Comparison of ENCODE assay signal across 8 cellular contexts in genomic region chr3:42179110-42179725, GRCh38.
A peak's percentile ranks its signal among the peaks of the same experiment; 100 is the strongest.
DNase-seq lines count a peak whose midpoint lies in the region; ATAC-seq and TF ChIP-seq lines count a peak whose summit lies in the region.

No MANE protein-coding gene starts in this region.

- peaks cover 26% of the 10 kb centered on the region for H3K4me1 Mint-ChIP-seq in GM23338
- peaks cover 10% of the 10 kb centered on the region for H3K4me1 Mint-ChIP-seq in activated T-helper 2 cell treated with anti-CD3 and anti-CD28 coated beads, Interferon-gamma antibody, Interleukin-2, Interleukin-4, amounts not matched to agents 10 μg/mL and 5 μg/mL and 100 μg/mL, durations not matched to agents 14 hours and 24 hours and 36 hours (ENCODE audit: low read depth)

- no peak overlapping the region for H3K4me2 ChIP-seq in GM23338

- H3K27me3 ChIP-seq in GM23338 (ENCODE audit: insufficient read depth) = no peaks in the 10 kb centered on the region

- ATAC-seq in GM23338 (peak; percentile 85), HG02763 (IDR thresholded peaks at IDR 0.05; ENCODE audit: unreplicated experiment) (no peak)

- no peaks in the 10 kb centered on the region for H3K36me3 ChIP-seq in GM23338 (ENCODE audit: insufficient read depth)

- DNase-seq in GM23338 (ENCODE audit: low spot score) (peak; percentile 70), OCI-M1 (lab: John Stamatoyannopoulos, UW) (peak; percentile 48), epidermal melanocyte (ENCODE audit: insufficient read length, low spot score) (peak; percentile 57), mucosa of gallbladder (ENCODE audit: low spot score) (peak; percentile 66), DMS79 (lab: John Stamatoyannopoulos, UW) (no peak), mesenteric fat pad (ENCODE audit: low spot score) (no peak)
- no peak for DNase-seq in activated T-helper 2 cell treated with anti-CD3 and anti-CD28 coated beads, Interferon-gamma antibody, Interleukin-2, Interleukin-4, amounts not matched to agents 10 μg/mL and 5 μg/mL and 100 μg/mL, durations not matched to agents 14 hours and 24 hours and 36 hours (ENCODE audit: low spot score)

- H3F3A ChIP-seq in GM23338 (replicated peaks; ENCODE audit: low read depth) = no peaks in the 10 kb centered on the region

- peaks cover 34% of the 10 kb centered on the region for H3K79me2 ChIP-seq in GM23338 (replicated peaks; ENCODE audit: insufficient read depth)

- H3K27ac Mint-ChIP-seq in GM23338 = peak overlapping the region; percentile 94
- no peak overlapping the region for H3K27ac Mint-ChIP-seq in activated T-helper 2 cell treated with anti-CD3 and anti-CD28 coated beads, Interferon-gamma antibody, Interleukin-2, Interleukin-4, amounts not matched to agents 10 μg/mL and 5 μg/mL and 100 μg/mL, durations not matched to agents 14 hours and 24 hours and 36 hours

- H3K4me1 ChIP-seq in GM23338 (ENCODE audit: insufficient read depth) = peaks cover 19% of the 10 kb centered on the region

- intact Hi-C loops in activated T-helper 2 cell treated with anti-CD3 and anti-CD28 coated beads, Interferon-gamma antibody, Interleukin-2, Interleukin-4, amounts not matched to agents 10 μg/mL and 5 μg/mL and 100 μg/mL, durations not matched to agents 14 hours and 24 hours and 36 hours (cut with micrococcal nuclease) = loop anchor here (10.0 kb wide), 1 partner anchor 284 kb away; no protein-coding TSS in a partner anchor

- peaks cover 5% of the 10 kb centered on the region; the same call in 2 of the 3 replicates for H3K36me3 Mint-ChIP-seq in GM23338 (ENCODE audit: low read depth)
- peaks cover 6% of the 10 kb centered on the region for H3K36me3 Mint-ChIP-seq in activated T-helper 2 cell treated with anti-CD3 and anti-CD28 coated beads, Interferon-gamma antibody, Interleukin-2, Interleukin-4, amounts not matched to agents 10 μg/mL and 5 μg/mL and 100 μg/mL, durations not matched to agents 14 hours and 24 hours and 36 hours (ENCODE audit: low read depth)

- H3K4me3 ChIP-seq in GM23338 = no peak overlapping the region

- no peaks in the 10 kb centered on the region; the same call in 1 of the 2 replicates for H4K20me1 ChIP-seq in GM23338 (replicated peaks; ENCODE audit: insufficient read depth)

- H3K9me2 ChIP-seq in GM23338 (ENCODE audit: insufficient read depth) = no peaks in the 10 kb centered on the region

- no peaks in the 10 kb centered on the region for H3K9me3 Mint-ChIP-seq in GM23338
- H3K9me3 Mint-ChIP-seq in activated T-helper 2 cell treated with anti-CD3 and anti-CD28 coated beads, Interferon-gamma antibody, Interleukin-2, Interleukin-4, amounts not matched to agents 10 μg/mL and 5 μg/mL and 100 μg/mL, durations not matched to agents 14 hours and 24 hours and 36 hours = no peaks in the 10 kb centered on the region

- peaks cover 6% of the 10 kb centered on the region for H3K27me3 Mint-ChIP-seq in GM23338 (ENCODE audit: insufficient read depth, low read depth, poor library complexity)
- no peaks in the 10 kb centered on the region for H3K27me3 Mint-ChIP-seq in activated T-helper 2 cell treated with anti-CD3 and anti-CD28 coated beads, Interferon-gamma antibody, Interleukin-2, Interleukin-4, amounts not matched to agents 10 μg/mL and 5 μg/mL and 100 μg/mL, durations not matched to agents 14 hours and 24 hours and 36 hours (ENCODE audit: low read depth)

- TF ChIP-seq CTCF in GM23338 (conservative IDR thresholded peaks at IDR 0.05; ENCODE audit: low read depth in 2 of 2) = no peak

- H3K4me3 Mint-ChIP-seq in GM23338 = peak overlapping the region; percentile 32
- H3K4me3 Mint-ChIP-seq in activated T-helper 2 cell treated with anti-CD3 and anti-CD28 coated beads, Interferon-gamma antibody, Interleukin-2, Interleukin-4, amounts not matched to agents 10 μg/mL and 5 μg/mL and 100 μg/mL, durations not matched to agents 14 hours and 24 hours and 36 hours (ENCODE audit: low read depth) = no peak overlapping the region

- H2AFZ ChIP-seq in GM23338 = no peak overlapping the region

- peak overlapping the region; percentile 71; the same call in 1 of the 2 replicates for H3K27ac ChIP-seq in GM23338 (ENCODE audit: low read depth)

TF ChIP-seq in GM23338, 12 proteins besides CTCF, POLR2A, EP300 and RAD21 (continues in another document):
- TF ChIP-seq ZNF114 (CRISPR knock-in tag; IDR thresholded peaks at IDR 0.05) (no peak), POLR2AphosphoS5 (IDR thresholded peaks at IDR 0.05; ENCODE audit: low read depth) (no peak), CREB1 (CRISPR knock-in tag; IDR thresholded peaks at IDR 0.05; ENCODE audit: low read depth) (no peak), ZNF462 (CRISPR knock-in tag; IDR thresholded peaks at IDR 0.05) (no peak), EZH2phosphoT487 (IDR thresholded peaks at IDR 0.05; ENCODE audit: unreplicated experiment) (no peak), ETS1 (IDR thresholded peaks at IDR 0.05) (no peak), STAT1 (IDR thresholded peaks at IDR 0.05; ENCODE audit: unreplicated experiment) (no peak), EZH2 (IDR thresholded peaks at IDR 0.05; ENCODE audit: low read depth, unreplicated experiment) (no peak), JUNB (IDR thresholded peaks at IDR 0.05; ENCODE audit: unreplicated experiment) (no peak), ZNF331 (CRISPR knock-in tag; IDR thresholded peaks at IDR 0.05; ENCODE audit: low read depth) (no peak), NANOG (IDR thresholded peaks at IDR 0.05; ENCODE audit: borderline replicate concordance) (no peak)

Comparison
In these comparisons a context has a peak if more than half of its experiments do, and no peak if none do; other contexts are left out.
1. DNase-seq: peak in GM23338 (single experiment), OCI-M1 (single experiment), epidermal melanocyte (single experiment) and mucosa of gallbladder (single experiment); none in activated T-helper 2 cell treated with anti-CD3 and anti-CD28 coated beads, Interferon-gamma antibody, Interleukin-2, Interleukin-4, amounts not matched to agents 10 μg/mL and 5 μg/mL and 100 μg/mL, durations not matched to agents 14 hours and 24 hours and 36 hours (single experiment), DMS79 (single experiment) and mesenteric fat pad (single experiment).